Comparison of ENCODE assay signal across 1 cellular context in the genomic region with DNA sequence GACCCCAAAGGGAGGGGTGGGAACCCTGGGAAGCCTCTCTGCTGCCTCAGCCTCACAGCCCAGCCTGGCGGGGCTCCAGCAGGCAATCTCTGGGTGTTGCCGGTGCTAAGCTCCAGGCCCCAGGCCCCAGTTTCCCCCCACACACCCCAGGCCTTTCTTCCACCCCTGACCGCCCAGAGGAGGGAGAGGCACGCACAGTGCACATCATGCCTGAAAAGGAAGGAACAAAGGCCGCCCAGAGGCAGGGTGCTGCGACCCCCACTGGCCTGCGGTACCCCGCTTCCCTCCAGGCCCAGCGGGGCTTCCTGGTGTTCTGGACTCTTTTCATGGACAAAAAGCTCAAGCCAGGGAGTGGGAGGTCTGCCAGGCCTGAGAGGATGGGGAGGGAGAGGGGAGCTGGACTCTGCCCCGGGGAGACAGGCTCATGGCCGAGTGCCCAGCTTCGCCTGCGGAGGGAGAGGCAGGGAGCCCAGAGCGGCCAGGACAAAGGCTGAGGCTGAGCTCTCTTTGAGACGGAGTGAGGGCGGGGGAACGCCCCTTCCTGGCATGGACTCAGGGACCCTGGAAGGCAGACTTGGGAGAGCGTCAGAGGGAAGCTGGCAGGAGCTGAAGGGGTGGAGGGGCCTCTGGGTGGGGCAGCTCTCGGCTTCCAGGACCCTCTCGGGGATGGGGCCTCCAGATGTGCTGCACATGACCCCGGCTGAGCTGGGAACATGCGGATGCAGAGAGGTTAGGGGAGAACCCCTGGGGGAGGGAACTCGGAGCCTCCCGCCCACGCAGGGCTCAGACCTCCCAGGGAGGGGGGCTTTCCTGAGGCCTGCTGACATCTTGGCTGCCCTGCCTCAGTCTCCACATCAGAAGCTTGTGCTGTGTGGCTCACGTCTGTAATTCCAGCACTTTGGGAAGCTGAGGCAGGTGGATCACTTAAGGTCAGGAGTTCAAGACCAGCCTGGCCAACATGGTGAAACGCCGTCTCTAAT.
A peak's percentile ranks its signal among the peaks of the same experiment; 100 is the strongest.
TF ChIP-seq lines count a peak whose summit lies in the region.

No MANE protein-coding gene starts in this region.

TF ChIP-seq in HepG2, 621 proteins besides CTCF, POLR2A, EP300 and RAD21 (continued from another document and continues in another):
- TF ChIP-seq SRSF4 (IDR thresholded peaks at IDR 0.05; ENCODE audit: low read depth, low read length, poor library complexity, severe bottlenecking) (no peak), JARID2 (CRISPR knock-in tag; IDR thresholded peaks at IDR 0.05; ENCODE audit: insufficient replicate concordance) (no peak), ZBTB3 (CRISPR knock-in tag; IDR thresholded peaks at IDR 0.05; ENCODE audit: borderline replicate concordance, low read depth) (no peak), ZNF30 (CRISPR knock-in tag; IDR thresholded peaks at IDR 0.05) (no peak), PHF8 (CRISPR knock-in tag; IDR thresholded peaks at IDR 0.05) (0 out of 2 replicates have a peak, but pooled peaks have one; percentile 6), KDM6A (CRISPR knock-in tag; IDR thresholded peaks at IDR 0.05; ENCODE audit: low read depth) (peak; percentile 69), HNF4A (CRISPR knock-in tag; IDR thresholded peaks at IDR 0.05) (peak; percentile 96), DR1 (CRISPR knock-in tag; IDR thresholded peaks at IDR 0.05) (peak; percentile 73), ZBTB1 (CRISPR knock-in tag; IDR thresholded peaks at IDR 0.05; ENCODE audit: borderline replicate concordance) (no peak), SOX5 (CRISPR knock-in tag; IDR thresholded peaks at IDR 0.05; ENCODE audit: borderline replicate concordance) (peak; percentile 43; the same call in 1 of the 2 replicates), NFE2L2 (IDR thresholded peaks at IDR 0.05; ENCODE audit: low read length) (no peak), SMARCC2 (IDR thresholded peaks at IDR 0.05) (no peak), KLF13 (CRISPR knock-in tag; IDR thresholded peaks at IDR 0.05) (no peak), HHEX (CRISPR knock-in tag; IDR thresholded peaks at IDR 0.05) (no peak), TBP (CRISPR knock-in tag; IDR thresholded peaks at IDR 0.05) (no peak), GLI4 (CRISPR knock-in tag; IDR thresholded peaks at IDR 0.05; ENCODE audit: borderline replicate concordance) (no peak), ZNF205 (CRISPR knock-in tag; IDR thresholded peaks at IDR 0.05) (peak; percentile 39; the same call in 1 of the 2 replicates), SNRNP70 (IDR thresholded peaks at IDR 0.05; ENCODE audit: low read depth, low read length) (no peak), ZNF589 (CRISPR knock-in tag; conservative IDR thresholded peaks at IDR 0.05) (no peak), NR2F6 (IDR thresholded peaks at IDR 0.05) (no peak), NR2F6 (CRISPR knock-in tag; IDR thresholded peaks at IDR 0.05) (peak; percentile 45; the same call in 1 of the 2 replicates), ZFP41 (CRISPR knock-in tag; IDR thresholded peaks at IDR 0.05; ENCODE audit: borderline replicate concordance) (no peak), ZBTB42 (CRISPR knock-in tag; IDR thresholded peaks at IDR 0.05) (peak; percentile 63; the same call in 1 of the 2 replicates), TAF1 (CRISPR knock-in tag; IDR thresholded peaks at IDR 0.05) (peak; percentile 66), ZNF232 (CRISPR knock-in tag; IDR thresholded peaks at IDR 0.05; ENCODE audit: borderline replicate concordance) (no peak), ELF3 (CRISPR knock-in tag; IDR thresholded peaks at IDR 0.05) (peak; percentile 44; the same call in 1 of the 2 replicates), HMG20A (CRISPR knock-in tag; IDR thresholded peaks at IDR 0.05; ENCODE audit: borderline replicate concordance) (peak; percentile 38; the same call in 1 of the 2 replicates), SALL1 (CRISPR knock-in tag; IDR thresholded peaks at IDR 0.05) (peak; percentile 72), CHCHD3 (CRISPR knock-in tag; IDR thresholded peaks at IDR 0.05) (no peak), NFYB (CRISPR knock-in tag; IDR thresholded peaks at IDR 0.05) (peak; percentile 23; the same call in 1 of the 2 replicates), IKZF4 (CRISPR knock-in tag; IDR thresholded peaks at IDR 0.05; ENCODE audit: borderline replicate concordance, low read depth, not compliant biosample characterization) (no peak), PCBP2 (optimal IDR thresholded peaks at IDR 0.05; ENCODE audit: low read depth, low read length, poor library complexity, severe bottlenecking) (no peak), ZNF619 (CRISPR knock-in tag; IDR thresholded peaks at IDR 0.05) (no peak), ZNF562 (CRISPR knock-in tag; IDR thresholded peaks at IDR 0.05; ENCODE audit: borderline replicate concordance) (no peak), RELA (CRISPR knock-in tag; IDR thresholded peaks at IDR 0.05) (no peak), ZNF382 (CRISPR knock-in tag; IDR thresholded peaks at IDR 0.05; ENCODE audit: borderline replicate concordance) (no peak), POLR2AphosphoS5 (IDR thresholded peaks at IDR 0.05; ENCODE audit: low read depth, low read length) (peak; percentile 71)
- TF ChIP-seq, protein P1, sequence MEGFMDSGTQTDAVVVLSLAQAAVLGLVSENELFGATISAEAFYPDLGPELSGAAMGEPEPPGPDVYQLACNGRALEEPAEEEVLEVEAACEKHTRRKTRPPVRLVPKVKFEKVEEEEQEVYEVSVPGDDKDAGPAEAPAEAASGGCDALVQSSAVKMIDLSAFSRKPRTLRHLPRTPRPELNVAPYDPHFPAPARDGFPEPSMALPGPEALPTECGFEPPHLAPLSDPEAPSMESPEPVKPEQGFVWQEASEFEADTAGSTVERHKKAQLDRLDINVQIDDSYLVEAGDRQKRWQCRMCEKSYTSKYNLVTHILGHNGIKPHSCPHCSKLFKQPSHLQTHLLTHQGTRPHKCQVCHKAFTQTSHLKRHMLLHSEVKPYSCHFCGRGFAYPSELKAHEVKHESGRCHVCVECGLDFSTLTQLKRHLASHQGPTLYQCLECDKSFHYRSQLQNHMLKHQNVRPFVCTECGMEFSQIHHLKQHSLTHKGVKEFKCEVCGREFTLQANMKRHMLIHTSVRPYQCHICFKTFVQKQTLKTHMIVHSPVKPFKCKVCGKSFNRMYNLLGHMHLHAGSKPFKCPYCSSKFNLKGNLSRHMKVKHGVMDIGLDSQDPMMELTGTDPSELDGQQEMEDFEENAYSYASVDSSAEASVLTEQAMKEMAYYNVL (CRISPR knock-in tag; IDR thresholded peaks at IDR 0.05; ENCODE audit: borderline replicate concordance): peak; percentile 59; the same call in 1 of the 2 replicates
- TF ChIP-seq, protein P2, sequence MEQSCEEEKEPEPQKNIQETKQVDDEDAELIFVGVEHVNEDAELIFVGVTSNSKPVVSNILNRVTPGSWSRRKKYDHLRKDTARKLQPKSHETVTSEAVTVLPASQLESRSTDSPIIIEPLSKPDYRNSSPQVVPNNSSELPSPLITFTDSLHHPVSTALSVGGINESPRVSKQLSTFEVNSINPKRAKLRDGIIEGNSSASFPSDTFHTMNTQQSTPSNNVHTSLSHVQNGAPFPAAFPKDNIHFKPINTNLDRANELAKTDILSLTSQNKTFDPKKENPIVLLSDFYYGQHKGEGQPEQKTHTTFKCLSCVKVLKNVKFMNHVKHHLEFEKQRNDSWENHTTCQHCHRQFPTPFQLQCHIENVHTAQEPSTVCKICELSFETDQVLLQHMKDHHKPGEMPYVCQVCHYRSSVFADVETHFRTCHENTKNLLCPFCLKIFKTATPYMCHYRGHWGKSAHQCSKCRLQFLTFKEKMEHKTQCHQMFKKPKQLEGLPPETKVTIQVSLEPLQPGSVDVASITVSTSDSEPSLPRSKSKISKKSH (CRISPR knock-in tag; IDR thresholded peaks at IDR 0.05; ENCODE audit: borderline replicate concordance): peak; percentile 96; the same call in 1 of the 2 replicates
- TF ChIP-seq, protein P3, sequence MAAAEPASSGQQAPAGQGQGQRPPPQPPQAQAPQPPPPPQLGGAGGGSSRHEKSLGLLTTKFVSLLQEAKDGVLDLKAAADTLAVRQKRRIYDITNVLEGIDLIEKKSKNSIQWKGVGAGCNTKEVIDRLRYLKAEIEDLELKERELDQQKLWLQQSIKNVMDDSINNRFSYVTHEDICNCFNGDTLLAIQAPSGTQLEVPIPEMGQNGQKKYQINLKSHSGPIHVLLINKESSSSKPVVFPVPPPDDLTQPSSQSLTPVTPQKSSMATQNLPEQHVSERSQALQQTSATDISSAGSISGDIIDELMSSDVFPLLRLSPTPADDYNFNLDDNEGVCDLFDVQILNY (CRISPR knock-in tag; conservative IDR thresholded peaks at IDR 0.05): no peak
- TF ChIP-seq, protein P4, sequence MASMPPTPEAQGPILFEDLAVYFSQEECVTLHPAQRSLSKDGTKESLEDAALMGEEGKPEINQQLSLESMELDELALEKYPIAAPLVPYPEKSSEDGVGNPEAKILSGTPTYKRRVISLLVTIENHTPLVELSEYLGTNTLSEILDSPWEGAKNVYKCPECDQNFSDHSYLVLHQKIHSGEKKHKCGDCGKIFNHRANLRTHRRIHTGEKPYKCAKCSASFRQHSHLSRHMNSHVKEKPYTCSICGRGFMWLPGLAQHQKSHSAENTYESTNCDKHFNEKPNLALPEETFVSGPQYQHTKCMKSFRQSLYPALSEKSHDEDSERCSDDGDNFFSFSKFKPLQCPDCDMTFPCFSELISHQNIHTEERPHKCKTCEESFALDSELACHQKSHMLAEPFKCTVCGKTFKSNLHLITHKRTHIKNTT (CRISPR knock-in tag; IDR thresholded peaks at IDR 0.05): no peak
- TF ChIP-seq, protein P5, sequence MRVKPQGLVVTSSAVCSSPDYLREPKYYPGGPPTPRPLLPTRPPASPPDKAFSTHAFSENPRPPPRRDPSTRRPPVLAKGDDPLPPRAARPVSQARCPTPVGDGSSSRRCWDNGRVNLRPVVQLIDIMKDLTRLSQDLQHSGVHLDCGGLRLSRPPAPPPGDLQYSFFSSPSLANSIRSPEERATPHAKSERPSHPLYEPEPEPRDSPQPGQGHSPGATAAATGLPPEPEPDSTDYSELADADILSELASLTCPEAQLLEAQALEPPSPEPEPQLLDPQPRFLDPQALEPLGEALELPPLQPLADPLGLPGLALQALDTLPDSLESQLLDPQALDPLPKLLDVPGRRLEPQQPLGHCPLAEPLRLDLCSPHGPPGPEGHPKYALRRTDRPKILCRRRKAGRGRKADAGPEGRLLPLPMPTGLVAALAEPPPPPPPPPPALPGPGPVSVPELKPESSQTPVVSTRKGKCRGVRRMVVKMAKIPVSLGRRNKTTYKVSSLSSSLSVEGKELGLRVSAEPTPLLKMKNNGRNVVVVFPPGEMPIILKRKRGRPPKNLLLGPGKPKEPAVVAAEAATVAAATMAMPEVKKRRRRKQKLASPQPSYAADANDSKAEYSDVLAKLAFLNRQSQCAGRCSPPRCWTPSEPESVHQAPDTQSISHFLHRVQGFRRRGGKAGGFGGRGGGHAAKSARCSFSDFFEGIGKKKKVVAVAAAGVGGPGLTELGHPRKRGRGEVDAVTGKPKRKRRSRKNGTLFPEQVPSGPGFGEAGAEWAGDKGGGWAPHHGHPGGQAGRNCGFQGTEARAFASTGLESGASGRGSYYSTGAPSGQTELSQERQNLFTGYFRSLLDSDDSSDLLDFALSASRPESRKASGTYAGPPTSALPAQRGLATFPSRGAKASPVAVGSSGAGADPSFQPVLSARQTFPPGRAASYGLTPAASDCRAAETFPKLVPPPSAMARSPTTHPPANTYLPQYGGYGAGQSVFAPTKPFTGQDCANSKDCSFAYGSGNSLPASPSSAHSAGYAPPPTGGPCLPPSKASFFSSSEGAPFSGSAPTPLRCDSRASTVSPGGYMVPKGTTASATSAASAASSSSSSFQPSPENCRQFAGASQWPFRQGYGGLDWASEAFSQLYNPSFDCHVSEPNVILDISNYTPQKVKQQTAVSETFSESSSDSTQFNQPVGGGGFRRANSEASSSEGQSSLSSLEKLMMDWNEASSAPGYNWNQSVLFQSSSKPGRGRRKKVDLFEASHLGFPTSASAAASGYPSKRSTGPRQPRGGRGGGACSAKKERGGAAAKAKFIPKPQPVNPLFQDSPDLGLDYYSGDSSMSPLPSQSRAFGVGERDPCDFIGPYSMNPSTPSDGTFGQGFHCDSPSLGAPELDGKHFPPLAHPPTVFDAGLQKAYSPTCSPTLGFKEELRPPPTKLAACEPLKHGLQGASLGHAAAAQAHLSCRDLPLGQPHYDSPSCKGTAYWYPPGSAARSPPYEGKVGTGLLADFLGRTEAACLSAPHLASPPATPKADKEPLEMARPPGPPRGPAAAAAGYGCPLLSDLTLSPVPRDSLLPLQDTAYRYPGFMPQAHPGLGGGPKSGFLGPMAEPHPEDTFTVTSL (CRISPR knock-in tag; IDR thresholded peaks at IDR 0.05; ENCODE audit: borderline replicate concordance): peak; percentile 43; the same call in 1 of the 2 replicates
- TF ChIP-seq, protein P6, sequence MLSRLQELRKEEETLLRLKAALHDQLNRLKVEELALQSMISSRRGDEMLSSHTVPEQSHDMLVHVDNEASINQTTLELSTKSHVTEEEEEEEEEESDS (CRISPR knock-in tag; IDR thresholded peaks at IDR 0.05; ENCODE audit: borderline replicate concordance): no peak
- TF ChIP-seq, protein P7, sequence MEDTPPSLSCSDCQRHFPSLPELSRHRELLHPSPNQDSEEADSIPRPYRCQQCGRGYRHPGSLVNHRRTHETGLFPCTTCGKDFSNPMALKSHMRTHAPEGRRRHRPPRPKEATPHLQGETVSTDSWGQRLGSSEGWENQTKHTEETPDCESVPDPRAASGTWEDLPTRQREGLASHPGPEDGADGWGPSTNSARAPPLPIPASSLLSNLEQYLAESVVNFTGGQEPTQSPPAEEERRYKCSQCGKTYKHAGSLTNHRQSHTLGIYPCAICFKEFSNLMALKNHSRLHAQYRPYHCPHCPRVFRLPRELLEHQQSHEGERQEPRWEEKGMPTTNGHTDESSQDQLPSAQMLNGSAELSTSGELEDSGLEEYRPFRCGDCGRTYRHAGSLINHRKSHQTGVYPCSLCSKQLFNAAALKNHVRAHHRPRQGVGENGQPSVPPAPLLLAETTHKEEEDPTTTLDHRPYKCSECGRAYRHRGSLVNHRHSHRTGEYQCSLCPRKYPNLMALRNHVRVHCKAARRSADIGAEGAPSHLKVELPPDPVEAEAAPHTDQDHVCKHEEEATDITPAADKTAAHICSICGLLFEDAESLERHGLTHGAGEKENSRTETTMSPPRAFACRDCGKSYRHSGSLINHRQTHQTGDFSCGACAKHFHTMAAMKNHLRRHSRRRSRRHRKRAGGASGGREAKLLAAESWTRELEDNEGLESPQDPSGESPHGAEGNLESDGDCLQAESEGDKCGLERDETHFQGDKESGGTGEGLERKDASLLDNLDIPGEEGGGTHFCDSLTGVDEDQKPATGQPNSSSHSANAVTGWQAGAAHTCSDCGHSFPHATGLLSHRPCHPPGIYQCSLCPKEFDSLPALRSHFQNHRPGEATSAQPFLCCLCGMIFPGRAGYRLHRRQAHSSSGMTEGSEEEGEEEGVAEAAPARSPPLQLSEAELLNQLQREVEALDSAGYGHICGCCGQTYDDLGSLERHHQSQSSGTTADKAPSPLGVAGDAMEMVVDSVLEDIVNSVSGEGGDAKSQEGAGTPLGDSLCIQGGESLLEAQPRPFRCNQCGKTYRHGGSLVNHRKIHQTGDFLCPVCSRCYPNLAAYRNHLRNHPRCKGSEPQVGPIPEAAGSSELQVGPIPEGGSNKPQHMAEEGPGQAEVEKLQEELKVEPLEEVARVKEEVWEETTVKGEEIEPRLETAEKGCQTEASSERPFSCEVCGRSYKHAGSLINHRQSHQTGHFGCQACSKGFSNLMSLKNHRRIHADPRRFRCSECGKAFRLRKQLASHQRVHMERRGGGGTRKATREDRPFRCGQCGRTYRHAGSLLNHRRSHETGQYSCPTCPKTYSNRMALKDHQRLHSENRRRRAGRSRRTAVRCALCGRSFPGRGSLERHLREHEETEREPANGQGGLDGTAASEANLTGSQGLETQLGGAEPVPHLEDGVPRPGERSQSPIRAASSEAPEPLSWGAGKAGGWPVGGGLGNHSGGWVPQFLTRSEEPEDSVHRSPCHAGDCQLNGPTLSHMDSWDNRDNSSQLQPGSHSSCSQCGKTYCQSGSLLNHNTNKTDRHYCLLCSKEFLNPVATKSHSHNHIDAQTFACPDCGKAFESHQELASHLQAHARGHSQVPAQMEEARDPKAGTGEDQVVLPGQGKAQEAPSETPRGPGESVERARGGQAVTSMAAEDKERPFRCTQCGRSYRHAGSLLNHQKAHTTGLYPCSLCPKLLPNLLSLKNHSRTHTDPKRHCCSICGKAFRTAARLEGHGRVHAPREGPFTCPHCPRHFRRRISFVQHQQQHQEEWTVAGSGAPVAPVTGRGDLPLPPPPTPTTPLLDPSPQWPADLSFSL (CRISPR knock-in tag; IDR thresholded peaks at IDR 0.05): no peak
